In genomic region chr11:102177974-102178631, GRCh38 we compare ENCODE assay signal across 8 cellular contexts.
A peak's percentile ranks its signal among the peaks of the same experiment; 100 is the strongest.
DNase-seq lines count a peak whose midpoint lies in the region; ATAC-seq and TF ChIP-seq lines count a peak whose summit lies in the region.

No MANE protein-coding gene starts in this region.

- DNase-seq in AML-193 (lab: John Stamatoyannopoulos, UW) (peak; percentile 58 to 69), NCI-H460 (ENCODE audit: extremely low read depth, low read depth) (peak; percentile 80), omental fat pad (ENCODE audit: low spot score) (no peak), nucleus accumbens (lab: John Stamatoyannopoulos, UW) (no peak)
- DNase-seq in central memory CD4-positive, alpha-beta T cell = no peak

- no peak for TF ChIP-seq CTCF in omental fat pad (IDR thresholded peaks at IDR 0.05)

- H3K36me3 ChIP-seq in duodenal mucosa (ENCODE audit: control insufficient read depth in 1 of 2, insufficient read depth in 2 of 2, low read length in 2 of 2) = peaks cover 4 to 9% of the 10 kb centered on the region in 2 donors

- H3K4me1 ChIP-seq in duodenal mucosa (ENCODE audit: control insufficient read depth in 1 of 2, insufficient read depth in 2 of 2, low read length in 2 of 2) = peaks cover 0 to 7% of the 10 kb centered on the region in 2 donors

- H3K9me3 ChIP-seq in duodenal mucosa (ENCODE audit: control insufficient read depth in 1 of 2, low read length in 2 of 2) = no peaks in the 10 kb centered on the region

- peak overlapping the region; percentile 22 for H3K27ac ChIP-seq in duodenal mucosa (ENCODE audit: low read depth, low read length)

- no peaks in the 10 kb centered on the region for H3K27me3 ChIP-seq in duodenal mucosa (ENCODE audit: control insufficient read depth in 1 of 2, insufficient read depth in 2 of 2, low read length in 2 of 2)

- no peak overlapping the region for H3K9ac ChIP-seq in duodenal mucosa (ENCODE audit: low read depth in 1 of 2, low read length in 2 of 2)

- no peak overlapping the region for H3K4me3 ChIP-seq in duodenal mucosa (ENCODE audit: low read depth in 1 of 2, low read length in 2 of 2)

- ATAC-seq in omental fat pad (ENCODE audit: low FRiP score) = peak; percentile 88
- ATAC-seq in GM18858 (IDR thresholded peaks at IDR 0.05; ENCODE audit: unreplicated experiment) = no peak
- no peak for ATAC-seq in HG03139 (IDR thresholded peaks at IDR 0.05; ENCODE audit: unreplicated experiment)

Comparison
In these comparisons a context has a peak if more than half of its experiments do, and no peak if none do; other contexts are left out.
1. DNase-seq: peak in AML-193 (2 of 2) and NCI-H460 (single experiment); none in omental fat pad (single experiment), nucleus accumbens (0 of 56) and central memory CD4-positive, alpha-beta T cell (single experiment).